Comparison of ENCODE assay signal across 9 cellular contexts in genomic region chr2:61161888-61162287, GRCh38. TPM values are rescaled to one million over a fixed set of nuclear protein-coding genes. Genes with fewer than 3 reads are reported as not detected.
DNase-seq lines count a peak whose midpoint lies in the region; ATAC-seq and TF ChIP-seq lines count a peak whose summit lies in the region.
"Had no signal": no experiment of that assay in that cellular context is flagged by ENCODE, and none has a peak within 500 bp of the region (broad histone marks: within the 10 kb centered on the region; RNA-seq: fewer than 3 reads in every experiment).

C2orf74 (plus strand) TSS chr2:61162188; CDS start chr2:61162515, 327 bp downstream.

- no peak for TF ChIP-seq POLR2A in sigmoid colon (IDR thresholded peaks at IDR 0.05)

- DNase-seq in left ventricle myocardium inferior, result no peak
- DNase-seq in sigmoid colon, result no peak
- DNase-seq in NCI-H69 (lab: John Stamatoyannopoulos, UW), result no peak
- no peak for DNase-seq in cerebellar cortex (ENCODE audit: low spot score)
- DNase-seq in stimulated activated CD4-positive, alpha-beta T cell treated with anti-CD3 and anti-CD28 coated beads, Interleukin-15, amount 100 ng/mL, for 24 hours, result no peak

- no peak for TF ChIP-seq EP300 in sigmoid colon (IDR thresholded peaks at IDR 0.05)

- H3K36me3 ChIP-seq in KMS-11 (ENCODE audit: insufficient read depth) (no peaks in the 10 kb centered on the region), left ventricle myocardium inferior (peaks cover 93% of the 10 kb centered on the region), sigmoid colon (peaks cover 0 to 52% (median 16%) of the 10 kb centered on the region in 4 donors)

- peak within 1 kb of the TSS; percentile 5; the same call in 1 of the 2 replicates for H3K4me2 ChIP-seq in KMS-11

- H3K9ac ChIP-seq in KMS-11, result no peak within 1 kb of the TSS

- ATAC-seq in HG03457 (IDR thresholded peaks at IDR 0.05; ENCODE audit: unreplicated experiment), result no peak
- ATAC-seq: WTC11 had no signal

- H3K27ac ChIP-seq in KMS-11 (peak within 1 kb of the TSS; percentile 27; the same call in 1 of the 2 replicates), adipose tissue (ENCODE audit: low read depth, low read length) (no peak within 1 kb of the TSS), left ventricle myocardium inferior (replicated peaks) (no peak within 1 kb of the TSS), sigmoid colon (no peak within 1 kb of the TSS)

- H3K79me2 ChIP-seq in KMS-11 (ENCODE audit: insufficient read depth, low read depth), result no peaks in the 10 kb centered on the region

- H3K27me3 ChIP-seq in KMS-11 (ENCODE audit: insufficient read depth, low read depth) (no peaks in the 10 kb centered on the region), left ventricle myocardium inferior (ENCODE audit: low read depth) (no peaks in the 10 kb centered on the region), sigmoid colon (no peaks in the 10 kb centered on the region)

- TF ChIP-seq CTCF in KMS-11 (conservative IDR thresholded peaks at IDR 0.05; ENCODE audit: low read depth, low read length) (no peak), left ventricle myocardium inferior (IDR thresholded peaks at IDR 0.05; ENCODE audit: borderline replicate concordance) (no peak), sigmoid colon (IDR thresholded peaks at IDR 0.05) (no peak)

- H2AFZ ChIP-seq in KMS-11 (ENCODE audit: low read depth), result no peak within 1 kb of the TSS; the same call in 1 of the 2 replicates

- intact Hi-C loops in left ventricle myocardium inferior (cut with micrococcal nuclease), result no loop called here
- intact Hi-C loops in sigmoid colon (cut with DNase I), result no loop called here

- H3K4me3 ChIP-seq in KMS-11 (IDR thresholded peaks at IDR 0.05; ENCODE audit: insufficient read depth, low read depth, low read length) (no peak within 1 kb of the TSS), left ventricle myocardium inferior (no peak within 1 kb of the TSS), sigmoid colon (no peak within 1 kb of the TSS)

- H3K4me1 ChIP-seq in KMS-11 (ENCODE audit: low read depth, poor library complexity, severe bottlenecking) (peaks cover 15% of the 10 kb centered on the region), left ventricle myocardium inferior (peaks cover 10% of the 10 kb centered on the region), sigmoid colon (no peaks in the 10 kb centered on the region)

- no peaks in the 10 kb centered on the region for H3K9me3 ChIP-seq in left ventricle myocardium inferior (replicated peaks)
- no peaks in the 10 kb centered on the region for H3K9me3 ChIP-seq in sigmoid colon

- no peaks in the 10 kb centered on the region for H4K20me1 ChIP-seq in KMS-11 (ENCODE audit: insufficient read depth)

- WGBS in adipose tissue, 3 donors, result 93 to 96% (median 95%) methylated on average over 5 of the region's 5 CpGs
- WGBS in sigmoid colon, 2 donors, result 89 to 94% methylated on average over 5 of the region's 5 CpGs

RNA-seq across cellular contexts. Expression of gene C2orf74, which starts in this region (rescaled TPM):
- polyA plus RNA-seq in adipose tissue, result 10 to 100 TPM; 11.4 to 33.6 (median 15.2) TPM
- 33.7 TPM for total RNA-seq in left ventricle myocardium inferior
- total RNA-seq in sigmoid colon, result 10 to 100 TPM; 18.6 to 59.2 (median 31.2) TPM
- polyA plus RNA-seq in sigmoid colon, result 10 to 100 TPM in 2 of 3 donors, 1 to 10 TPM in 1; 4.4 to 18.6 (median 10.1) TPM
